Comparison of ENCODE assay signal across 12 cellular contexts in the genomic region with DNA sequence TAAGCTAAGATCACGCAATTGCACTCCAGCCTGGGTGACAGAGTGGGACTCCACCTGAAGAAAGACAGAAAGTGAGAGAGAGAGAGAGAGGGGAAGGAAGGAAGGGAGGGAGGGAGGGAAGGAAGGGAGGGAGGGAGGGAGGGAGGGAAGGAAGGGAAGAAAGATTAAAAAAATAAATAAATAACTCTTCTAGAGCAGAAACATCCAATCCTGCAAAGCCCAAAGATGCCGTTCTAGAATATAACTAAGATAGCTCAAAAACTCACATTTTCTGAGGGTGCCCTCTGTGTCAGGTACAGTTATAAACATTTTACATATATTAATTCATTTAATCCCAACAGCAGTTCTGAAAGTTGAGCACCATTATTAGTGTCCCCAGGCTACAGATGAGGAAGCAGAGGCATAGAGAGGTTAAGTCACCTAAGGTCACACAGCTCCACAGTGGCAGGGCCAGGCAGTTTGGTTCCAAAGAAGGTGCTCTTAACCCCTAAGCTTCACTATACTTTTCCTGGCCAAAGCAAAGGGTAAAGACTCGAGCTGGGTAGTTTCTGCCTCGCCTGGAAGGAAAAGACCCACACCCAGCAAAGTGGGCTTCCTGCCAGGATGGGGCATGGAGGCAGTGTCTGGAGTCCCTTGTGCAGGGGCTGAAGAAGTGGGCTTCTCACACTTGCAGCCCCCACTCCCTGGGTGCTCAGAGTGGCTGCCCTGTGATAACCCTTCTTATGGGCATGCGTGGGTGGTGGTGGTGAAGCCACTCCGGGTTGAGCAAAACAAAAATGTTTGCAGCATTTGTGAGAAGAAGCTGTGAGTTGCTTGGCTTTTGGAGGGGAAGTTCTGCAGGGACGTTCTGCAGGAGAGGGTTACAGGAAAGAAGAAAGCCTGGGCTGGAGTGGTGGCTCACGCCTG. TPM values are rescaled to one million over a fixed set of nuclear protein-coding genes. Genes with fewer than 3 reads are reported as not detected.
A peak's percentile ranks its signal among the peaks of the same experiment; 100 is the strongest.
DNase-seq lines count a peak whose midpoint lies in the region; ATAC-seq and TF ChIP-seq lines count a peak whose summit lies in the region.
"Had no signal": no experiment of that assay in that cellular context is flagged by ENCODE, and none has a peak within 500 bp of the region (broad histone marks: within the 10 kb centered on the region; RNA-seq: fewer than 3 reads in every experiment).

No MANE protein-coding gene starts in this region.

- intact Hi-C loops in activated B cell treated with CpG ODN at 0.5 μM for 24 hours (cut with micrococcal nuclease) (no loop called here), esophagus squamous epithelium (cut with DNase I) (no loop called here), lower leg skin (cut with DNase I; ENCODE audit: low total_unique reads) (no loop called here), mammary epithelial cell (cut with micrococcal nuclease) (no loop called here)

- no peaks in the 10 kb centered on the region for H3K79me2 ChIP-seq in mammary epithelial cell (ENCODE audit: insufficient read depth, low read length)

- H3K36me3 ChIP-seq in esophagus squamous epithelium (no peaks in the 10 kb centered on the region), thymus (ENCODE audit: control insufficient read depth, insufficient read depth) (peaks cover 4% of the 10 kb centered on the region), mammary epithelial cell (ENCODE audit: insufficient read depth, low read length) (no peaks in the 10 kb centered on the region)
- H3K36me3 ChIP-seq: cardiac muscle cell had no signal

- peak overlapping the region; percentile 80 for H3K27ac Mint-ChIP-seq in activated B cell treated with CpG ODN at 0.5 μM for 24 hours

- peak overlapping the region; percentile 62 for H3K4me3 Mint-ChIP-seq in activated B cell treated with CpG ODN at 0.5 μM for 24 hours

- H3K27me3 ChIP-seq in esophagus squamous epithelium (peaks cover 0 to 13% (median 0%) of the 10 kb centered on the region in 4 donors), thymus (ENCODE audit: control insufficient read depth, insufficient read depth) (no peaks in the 10 kb centered on the region), mammary epithelial cell (ENCODE audit: insufficient read depth, low read length) (no peaks in the 10 kb centered on the region)

- in situ Hi-C loops in mammary epithelial cell (cut with MboI; ENCODE audit: low sequenced_read_pairs in 2 of 2): loop anchor here in 1 of 2 donors (25.0 kb wide), 1 partner anchor 219 kb away; no protein-coding TSS in a partner anchor

- no peaks in the 10 kb centered on the region for H3K9me3 ChIP-seq in esophagus squamous epithelium
- no peaks in the 10 kb centered on the region for H3K9me3 ChIP-seq in thymus (ENCODE audit: control insufficient read depth)
- H3K9me3 ChIP-seq in mammary epithelial cell (replicated peaks; ENCODE audit: insufficient read depth, low read length): no peaks in the 10 kb centered on the region

- no peak overlapping the region for H2AFZ ChIP-seq in mammary epithelial cell (ENCODE audit: low read depth, low read length)

- peaks cover 4 to 29% (median 11%) of the 10 kb centered on the region in 3 donors for H3K4me1 ChIP-seq in esophagus squamous epithelium
- H3K4me1 ChIP-seq in thymus (ENCODE audit: control insufficient read depth, insufficient read depth, low read length): peaks cover 16% of the 10 kb centered on the region
- peaks cover 12% of the 10 kb centered on the region for H3K4me1 ChIP-seq in mammary epithelial cell (ENCODE audit: insufficient read depth, low read length)

- H3K27ac ChIP-seq in esophagus squamous epithelium (peak overlapping the region in 3 of 4 donors; percentile 9 to 77 (median 62)), thymus (ENCODE audit: low read depth) (peak overlapping the region; percentile 67), mammary epithelial cell (ENCODE audit: insufficient read depth, low read depth, low read length) (no peak overlapping the region)
- H3K27ac ChIP-seq: cardiac muscle cell, KMS-11 had no signal

- H3K4me2 ChIP-seq in mammary epithelial cell (ENCODE audit: insufficient read depth, low read depth, low read length): no peak overlapping the region
- H3K4me2 ChIP-seq: KMS-11 had no signal

- H3K4me1 Mint-ChIP-seq in activated B cell treated with CpG ODN at 0.5 μM for 24 hours: peaks cover 65% of the 10 kb centered on the region

- no peaks in the 10 kb centered on the region for H4K20me1 ChIP-seq in mammary epithelial cell (ENCODE audit: insufficient read depth, low read length)

- TF ChIP-seq CTCF in activated B cell treated with CpG ODN at 0.5 μM for 24 hours (IDR thresholded peaks at IDR 0.05): no peak
- TF ChIP-seq CTCF in esophagus squamous epithelium (IDR thresholded peaks at IDR 0.05): no peak
- no peak for TF ChIP-seq CTCF in lower leg skin (IDR thresholded peaks at IDR 0.05)
- no peak for TF ChIP-seq CTCF in mammary epithelial cell (conservative IDR thresholded peaks at IDR 0.05 in 1 of 2, IDR thresholded peaks at IDR 0.05 in 1 of 2; ENCODE audit: extremely low read depth in 1 of 2, insufficient read depth in 1 of 2, low read depth in 1 of 2, low read length in 2 of 2)

- peak; percentile 37 for ATAC-seq in activated B cell treated with CpG ODN at 0.5 μM for 24 hours (ENCODE audit: low read depth)
- ATAC-seq in GM21529 (IDR thresholded peaks at IDR 0.05; ENCODE audit: unreplicated experiment): no peak

- TF ChIP-seq POLR2A in esophagus squamous epithelium (IDR thresholded peaks at IDR 0.05) (no peak), lower leg skin (IDR thresholded peaks at IDR 0.05) (no peak)

- CTCF ChIA-PET in activated B cell treated with CpG ODN at 0.5 μM for 24 hours (lab: Charles Lee) (interaction anchor here (0.6 to 2.7 kb wide), 3 partner anchors 16 to 223 kb away, joined by 3 to 20 read pairs (median 3); no protein-coding TSS in a partner anchor), mammary epithelial cell (lab: Charles Lee; ENCODE audit: low non-redundant PET) (interaction anchor here (0.6 kb wide), 1 partner anchor 9 kb away, joined by 34 read pairs; no protein-coding TSS in a partner anchor)

- WGBS in esophagus squamous epithelium, 2 donors: 54 to 56% methylated on average over 5 of the region's 8 CpGs
- 61% methylated on average over 8 of the region's 8 CpGs for WGBS in thymus
- WGBS in lower leg skin, 2 donors: 59 to 73% methylated on average over 6 to 8 of the region's 8 CpGs
- 78% methylated on average over 8 of the region's 8 CpGs for WGBS in mammary epithelial cell (ENCODE audit: low coverage, missing lambda C conversion rate)

- no peak overlapping the region for H3K9ac ChIP-seq in mammary epithelial cell (ENCODE audit: insufficient read depth, low read length)
- H3K9ac ChIP-seq: KMS-11 had no signal

- POLR2A ChIA-PET in activated B cell treated with CpG ODN at 0.5 μM for 24 hours (lab: Charles Lee): interaction anchor here (1.1 to 6.0 kb wide), 4 partner anchors 10 to 81 kb away, joined by 3 to 68 read pairs (median 32); a partner anchor contains a TSS

- H3K9me3 Mint-ChIP-seq in activated B cell treated with CpG ODN at 0.5 μM for 24 hours: no peaks in the 10 kb centered on the region

- no peaks in the 10 kb centered on the region for H3K27me3 Mint-ChIP-seq in activated B cell treated with CpG ODN at 0.5 μM for 24 hours

- H3K4me3 ChIP-seq in esophagus squamous epithelium: no peak overlapping the region
- no peak overlapping the region for H3K4me3 ChIP-seq in thymus (ENCODE audit: low read length)
- no peak overlapping the region for H3K4me3 ChIP-seq in lower leg skin (ENCODE audit: low read depth, poor library complexity, severe bottlenecking)
- no peak overlapping the region for H3K4me3 ChIP-seq in mammary epithelial cell (replicated peaks in 1 of 3; ENCODE audit: insufficient read depth in 1 of 3, low read depth in 2 of 3, low read length in 3 of 3)
- H3K4me3 ChIP-seq: cardiac muscle cell had no signal

- dilution Hi-C loops in mammary epithelial cell (cut with HindIII; ENCODE audit: low sequenced_read_pairs): no loop called here

- H3K36me3 Mint-ChIP-seq in activated B cell treated with CpG ODN at 0.5 μM for 24 hours (ENCODE audit: low read depth): peaks cover 17% of the 10 kb centered on the region

- peak; percentile 28 for DNase-seq in activated naive CD4-positive, alpha-beta T cell treated with Interleukin-2 at 50 U/mL for 16 hours
- DNase-seq in activated naive CD4-positive, alpha-beta T cell treated with anti-CD3 and anti-CD28 coated beads, Interleukin-2, amount 50 U/mL, for 16 hours: no peak
- no peak for DNase-seq in activated B cell treated with CpG ODN at 0.5 μM for 24 hours
- DNase-seq in esophagus squamous epithelium (lab: John Stamatoyannopoulos, UW): no peak
- DNase-seq in lower leg skin (ENCODE audit: low spot score in 2 of 2): no peak
- DNase-seq in mammary epithelial cell: no peak
- DNase-seq: NCI-H2171 treated with DMSO at 0.1 percent for 48 hours, nucleus accumbens had no signal

- no TSS peak for BruUV-seq in mammary epithelial cell (replicated peaks; lab: Mats Ljungman, UMichigan)

RNA-seq across cellular contexts. Expression of a gene that starts 7.9 kb away (rescaled TPM):
- 238 and 265 TPM in 2 replicates for total RNA-seq in activated B cell treated with CpG ODN at 0.5 μM for 24 hours
- total RNA-seq in esophagus squamous epithelium: 10 to 100 TPM in 1 of 4 donors, 1 to 10 TPM in 3; 4.1 to 11.8 (median 7.7) TPM
- 30.4 TPM for polyA plus RNA-seq in thymus
- 1 to 10 TPM; 4.2 to 5.4 (median 5.0) TPM for total RNA-seq in lower leg skin
- 10 to 100 TPM in 1 of 2 donors, 1 to 10 TPM in 1; 6.3 to 19.1 TPM for total RNA-seq in mammary epithelial cell
- 7.4 TPM for polyA plus RNA-seq in mammary epithelial cell
- polyA minus RNA-seq in mammary epithelial cell: 12.1 TPM

RNA-seq across cellular contexts. Expression of a gene that starts 54.9 kb away (rescaled TPM):
- total RNA-seq in activated B cell treated with CpG ODN at 0.5 μM for 24 hours (8.1 and 9.4 TPM in 2 replicates), esophagus squamous epithelium (10 to 100 TPM in 1 of 4 donors, 1 to 10 TPM in 3; 5.0 to 10.3 (median 8.7) TPM), lower leg skin (10 to 100 TPM in 1 of 4 donors, 1 to 10 TPM in 3; 7.0 to 12.4 (median 9.7) TPM), mammary epithelial cell (10 to 100 TPM in 1 of 2 donors, 1 to 10 TPM in 1; 6.8 to 15.9 TPM)
- polyA plus RNA-seq in thymus (4.4 TPM), mammary epithelial cell (6.8 TPM)
- polyA minus RNA-seq in mammary epithelial cell: 15.3 TPM

Comparison
In these comparisons a context has a peak if more than half of its experiments do, and no peak if none do; other contexts are left out.
1. RNA of a gene that starts 7.9 kb away (total RNA-seq): 238 to 265 TPM in activated B cell treated with CpG ODN at 0.5 μM for 24 hours; 6.3 to 19.1 TPM in mammary epithelial cell, 4.1 to 11.8 TPM in esophagus squamous epithelium and 4.2 to 5.4 TPM in lower leg skin; every median in the first group is over 10 times any median in the second.